Comparison of ENCODE assay signal across 12 cellular contexts in genomic region chr10:91587710-91588638, GRCh38. TPM values are rescaled to one million over a fixed set of nuclear protein-coding genes. Genes with fewer than 3 reads are reported as not detected.
DNase-seq lines count a peak whose midpoint lies in the region; TF ChIP-seq lines count a peak whose summit lies in the region.
"Had no signal": no experiment of that assay in that cellular context is flagged by ENCODE, and none has a peak within 500 bp of the region (broad histone marks: within the 10 kb centered on the region; RNA-seq: fewer than 3 reads in every experiment).

No MANE protein-coding gene starts in this region.

- H3K27me3 ChIP-seq in breast epithelium (no peaks in the 10 kb centered on the region), uterus (no peaks in the 10 kb centered on the region)

- H3K27ac ChIP-seq in breast epithelium (peak overlapping the region; percentile 71 to 86), uterus (peak overlapping the region; percentile 86 to 91)
- H3K27ac ChIP-seq: parathyroid adenoma had no signal

- TF ChIP-seq CTCF in breast epithelium (IDR thresholded peaks at IDR 0.05) (no peak), uterus (IDR thresholded peaks at IDR 0.05) (no peak)

- H3K4me3 ChIP-seq in breast epithelium (no peak overlapping the region), uterus (no peak overlapping the region)

- no peaks in the 10 kb centered on the region for H3K9me3 ChIP-seq in breast epithelium
- no peaks in the 10 kb centered on the region for H3K9me3 ChIP-seq in uterus

- H3K4me1 ChIP-seq in breast epithelium (peaks cover 0 to 23% of the 10 kb centered on the region in 2 donors), uterus (peaks cover 33 to 34% of the 10 kb centered on the region in 2 donors)

- H3K36me3 ChIP-seq in breast epithelium (no peaks in the 10 kb centered on the region), uterus (no peaks in the 10 kb centered on the region)

- DNase-seq in LHCN-M2 (ENCODE audit: low read depth) (peak; percentile 85), breast epithelium (ENCODE audit: low spot score in 2 of 2) (no peak), iris pigment epithelial cell (ENCODE audit: low read depth) (peak; percentile 85), uterus (peak; percentile 45 to 79), NOMO-1 treated with dmso at 0.1 percent for 144 hours (lab: John Stamatoyannopoulos, UW; ENCODE audit: unreplicated experiment) (no peak), mucosa of gallbladder (ENCODE audit: low spot score) (no peak)
- no peak for DNase-seq in activated naive CD4-positive, alpha-beta T cell (lab: John Stamatoyannopoulos, UW)
- DNase-seq: activated naive CD4-positive, alpha-beta T cell treated with anti-CD3 and anti-CD28 coated beads for 36 hours; hippocampal formation; NCI-H82 had no signal

- TF ChIP-seq POLR2A in breast epithelium (IDR thresholded peaks at IDR 0.05) (no peak), uterus (IDR thresholded peaks at IDR 0.05) (no peak)

- intact Hi-C loops in breast epithelium (cut with DNase I; ENCODE audit: low total_unique reads) (no loop called here), uterus (cut with DNase I; ENCODE audit: low total_unique reads) (no loop called here)

RNA-seq across cellular contexts. Expression of gene PPP1R3C, which starts 44.9 kb away (rescaled TPM):
- total RNA-seq in LHCN-M2 (2014; rRNA removed) (74.9 and 101 TPM in 2 replicates), breast epithelium (10 to 100 TPM in 2 of 3 donors, 1 to 10 TPM in 1; 9.4 to 48.1 (median 14.4) TPM), uterus (10 to 100 TPM; 19.7 to 55.2 (median 25.5) TPM), mucosa of gallbladder (47.6 TPM)
- 45.9 TPM for polyA plus RNA-seq in LHCN-M2 (2012)
- polyA plus RNA-seq: IgD-negative memory B cell had no signal

Comparison
In these comparisons a context has a peak if more than half of its experiments do, and no peak if none do; other contexts are left out.
1. DNase-seq: peak in LHCN-M2 (single experiment), iris pigment epithelial cell (single experiment) and uterus (2 of 2); none in breast epithelium (0 of 2), NOMO-1 treated with dmso at 0.1 percent for 144 hours (single experiment), activated naive CD4-positive, alpha-beta T cell (0 of 4) and mucosa of gallbladder (single experiment).